ENCODE assay signal across 1 cellular context in the genomic region with DNA sequence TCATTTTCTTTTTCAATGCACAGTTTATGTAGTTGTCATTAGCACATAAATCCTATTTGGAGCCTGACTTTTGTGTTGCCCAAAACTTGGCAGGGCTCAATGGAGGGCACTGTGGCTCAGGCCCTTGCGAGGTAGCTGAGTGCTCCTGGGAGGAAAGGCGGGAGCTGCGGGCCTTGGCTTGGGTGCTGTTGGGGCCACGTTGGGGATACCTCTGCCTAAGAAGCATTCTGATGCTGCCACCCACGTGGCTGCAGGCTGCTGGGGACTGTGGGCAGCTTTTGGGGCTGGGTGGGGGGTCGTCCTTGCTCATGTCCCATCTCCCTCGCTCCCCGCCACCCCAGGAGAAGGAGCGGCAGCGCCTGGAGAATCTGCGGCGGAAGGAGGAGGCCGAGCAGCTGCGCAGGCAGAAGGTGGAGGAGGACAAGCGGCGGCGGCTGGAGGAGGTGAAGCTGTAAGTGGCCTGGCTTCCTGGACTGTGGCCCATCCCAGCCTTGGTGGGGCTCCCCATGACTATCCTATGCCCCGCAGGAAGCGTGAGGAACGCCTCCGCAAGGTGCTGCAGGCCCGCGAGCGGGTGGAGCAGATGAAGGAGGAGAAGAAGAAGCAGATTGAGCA.
TF ChIP-seq lines count a peak whose summit lies in the region.

No MANE protein-coding gene starts in this region.

TF ChIP-seq in K562, 482 proteins besides CTCF, POLR2A, EP300 and RAD21:
- TF ChIP-seq LCOR (CRISPR knock-in tag; IDR thresholded peaks at IDR 0.05) (no peak), FOXJ2 (tag; IDR thresholded peaks at IDR 0.05) (no peak), POLR3A (IDR thresholded peaks at IDR 0.05; ENCODE audit: borderline replicate concordance, extremely low read depth, insufficient read depth, insufficient read length) (no peak), POLR2G (IDR thresholded peaks at IDR 0.05; ENCODE audit: low read depth, low read length) (peak; percentile 46; the same call in 1 of the 2 replicates)
